8 cellular contexts compared by ENCODE assay signal in the genomic region with DNA sequence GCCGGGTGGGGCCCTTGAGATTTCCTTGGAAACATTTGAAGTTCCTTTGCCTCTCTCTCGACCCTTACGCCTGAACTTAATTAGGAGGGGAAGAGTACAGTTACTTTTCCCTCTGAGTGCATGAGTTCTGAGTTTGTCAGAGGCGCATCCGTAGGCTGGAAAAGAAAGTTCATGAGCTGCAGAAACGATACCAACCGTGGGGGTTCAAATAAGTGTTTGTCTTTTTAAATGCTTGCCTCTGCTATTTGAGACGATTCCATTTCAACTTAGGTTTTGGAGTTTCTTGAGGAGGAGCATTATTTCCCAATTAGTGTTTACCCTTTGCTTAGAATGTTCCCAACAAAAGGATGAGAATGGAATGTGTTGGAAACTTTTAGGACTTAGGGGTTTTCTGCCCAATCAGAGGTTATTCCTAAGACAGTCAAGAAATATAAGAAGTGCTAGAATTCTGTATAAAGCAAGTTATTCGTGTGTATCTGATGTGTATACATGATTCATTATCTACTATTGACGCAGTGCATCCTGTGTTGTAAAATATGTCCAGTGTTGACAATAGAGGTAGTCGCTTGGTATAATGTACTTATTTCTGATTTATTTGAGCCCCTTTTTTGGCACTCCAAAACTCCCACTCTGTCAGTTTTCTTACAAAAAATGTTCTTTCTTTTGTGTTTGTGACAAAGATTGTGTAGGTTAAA. TPM values are rescaled to one million over a fixed set of nuclear protein-coding genes. Genes with fewer than 3 reads are reported as not detected.
DNase-seq lines count a peak whose midpoint lies in the region; ATAC-seq, FAIRE-seq and TF ChIP-seq lines count a peak whose summit lies in the region.

No MANE protein-coding gene starts in this region.

- WGBS in H1 (ENCODE audit: extremely low coverage in 1 of 2, insufficient coverage in 1 of 2, insufficient read length in 1 of 2, insufficient replicate concordance in 2 of 2, low coverage in 1 of 2, low lambda C conversion rate in 2 of 2, missing lambda C conversion rate in 1 of 2), 2 experiments, result 9% methylated on average over 11 of the region's 11 CpGs; no CpG with 5 or more reads in 1 of the 2 experiments
- WGBS in neuronal stem cell (ENCODE audit: extremely low coverage in 2 of 2, insufficient read length in 2 of 2, insufficient replicate concordance in 1 of 2), 2 donors, result no CpG with 5 or more reads among the region's 11 CpGs

- peak overlapping the region; percentile 98 for H3K4me2 ChIP-seq in OCI-LY1 (ENCODE audit: low read length)
- peak overlapping the region; percentile 70 to 86 for H3K4me2 ChIP-seq in H1 (ENCODE audit: insufficient read depth in 1 of 2, low read depth in 2 of 2, low read length in 2 of 2)
- peak overlapping the region; percentile 55 for H3K4me2 ChIP-seq in neuronal stem cell (ENCODE audit: insufficient read depth, low read length, poor library complexity, severe bottlenecking)

- H3K9me2 ChIP-seq in OCI-LY1 (ENCODE audit: low read depth, low read length), result no peaks in the 10 kb centered on the region

- FAIRE-seq in H1 (lab: Jason Lieb, UNC), result no peak

- no peaks in the 10 kb centered on the region for H3K27me3 ChIP-seq in OCI-LY1 (ENCODE audit: insufficient read depth, low read length)
- no peaks in the 10 kb centered on the region for H3K27me3 ChIP-seq in H1 (replicated peaks in 1 of 4; ENCODE audit: control insufficient read depth in 3 of 4, extremely low read depth in 1 of 4, insufficient read depth in 3 of 4, low read length in 3 of 4)
- no peaks in the 10 kb centered on the region for H3K27me3 ChIP-seq in neuronal stem cell (ENCODE audit: control insufficient read depth in 3 of 3, insufficient read depth in 3 of 3, low read depth in 1 of 3, low read length in 3 of 3)

- POLR2A ChIA-PET in H1 (lab: Charles Lee; ENCODE audit: partially characterized antibody), result interaction anchor here (1.0 to 4.9 kb wide), 4 partner anchors 8 to 18 kb away, joined by 3 to 68 read pairs (median 6); partner anchors contain the start of gene IDH1

- no peak overlapping the region for H3K14ac ChIP-seq in H1 (ENCODE audit: insufficient read length)
- H3K14ac ChIP-seq in neuronal stem cell (ENCODE audit: low read length), result peak overlapping the region; percentile 47

- H3K79me2 ChIP-seq in OCI-LY1 (ENCODE audit: insufficient read depth, low read length), result peaks cover 37% of the 10 kb centered on the region
- H3K79me2 ChIP-seq in H1 (ENCODE audit: control insufficient read depth in 1 of 2, insufficient read depth in 2 of 2, low read length in 2 of 2), result peaks cover 7 to 45% of the 10 kb centered on the region in 2 experiments

- H4K5ac ChIP-seq in H1 (ENCODE audit: insufficient read length, low read depth, low read length), result peak overlapping the region; percentile 27

- 0 out of 2 replicates have a peak overlapping the region, but pooled peaks have one; percentile 18 for H2BK15ac ChIP-seq in H1 (ENCODE audit: low read length)
- H2BK15ac ChIP-seq in neuronal stem cell (ENCODE audit: low read length), result peak overlapping the region; percentile 27

- TF ChIP-seq CTCF in OCI-LY1 (IDR thresholded peaks at IDR 0.05; ENCODE audit: low read length), result no peak
- no peak for TF ChIP-seq CTCF in H1 (IDR thresholded peaks at IDR 0.05; ENCODE audit: control extremely low read depth in 1 of 3, insufficient read depth in 1 of 3, low read depth in 1 of 3, low read length in 3 of 3)

- DNase-seq in GM04503 (ENCODE audit: low read depth) (peak; percentile 12), H1 (ENCODE audit: low read depth in 1 of 2, low spot score in 2 of 2) (no peak), neuronal stem cell (ENCODE audit: low spot score) (no peak), head of caudate nucleus (no peak), NOMO-1 treated with dmso at 0.1 percent for 144 hours (lab: John Stamatoyannopoulos, UW; ENCODE audit: unreplicated experiment) (no peak)
- DNase-seq in stimulated activated CD4-positive, alpha-beta T cell treated with anti-CD3 and anti-CD28 coated beads, Interleukin-4, amount 100 ng/mL, for 4 hours, result no peak

- TF ChIP-seq RAD21 in H1 (IDR thresholded peaks at IDR 0.05 in 1 of 2, conservative IDR thresholded peaks at IDR 0.05 in 1 of 2; ENCODE audit: low read depth in 2 of 2, low read length in 2 of 2), result no peak

- no peak for TF ChIP-seq POLR2A in H1 (IDR thresholded peaks at IDR 0.05; ENCODE audit: control extremely low read depth in 1 of 2, low read depth in 2 of 2, low read length in 2 of 2)

- no peak overlapping the region for H3K56ac ChIP-seq in H1 (replicated peaks; ENCODE audit: insufficient read length, low read depth, low read length)

- peak; percentile 4 for ATAC-seq in GM21786 (IDR thresholded peaks at IDR 0.05; ENCODE audit: unreplicated experiment)

- H2BK5ac ChIP-seq in H1 (ENCODE audit: low read depth, low read length), result peak overlapping the region; percentile 45; the same call in 1 of the 2 replicates
- peak overlapping the region; percentile 95 for H2BK5ac ChIP-seq in neuronal stem cell (ENCODE audit: low read length)

- peak overlapping the region; percentile 93 for H3K4me3 ChIP-seq in OCI-LY1 (ENCODE audit: low read depth, low read length, poor library complexity, severe bottlenecking)
- H3K4me3 ChIP-seq in H1 (ENCODE audit: extremely low read depth in 1 of 4, insufficient read depth in 2 of 4, low read depth in 3 of 4, low read length in 4 of 4), result peak overlapping the region; percentile 85 to 87 (median 86)
- H3K4me3 ChIP-seq in neuronal stem cell (ENCODE audit: low read length in 2 of 2), result peak overlapping the region; percentile 67 to 92

- H3K23ac ChIP-seq in H1 (ENCODE audit: insufficient read length) (no peak overlapping the region), neuronal stem cell (ENCODE audit: low read depth, low read length, poor library complexity) (peak overlapping the region; percentile 52)

- H3K23me2 ChIP-seq in H1 (ENCODE audit: low read depth, low read length), result peaks cover 5% of the 10 kb centered on the region; the same call in 1 of the 2 replicates

- H2BK20ac ChIP-seq in H1 (ENCODE audit: low read length), result no peak overlapping the region

- H3K79me1 ChIP-seq in H1 (ENCODE audit: low read depth, low read length) (peaks cover 5% of the 10 kb centered on the region), neuronal stem cell (ENCODE audit: low read depth, low read length) (peaks cover 5% of the 10 kb centered on the region)

- H3K4me1 ChIP-seq in OCI-LY1 (ENCODE audit: insufficient read depth, low read length, severe bottlenecking), result peaks cover 35% of the 10 kb centered on the region
- H3K4me1 ChIP-seq in H1 (replicated peaks in 1 of 4; ENCODE audit: control insufficient read depth in 3 of 4, insufficient read depth in 4 of 4, low read length in 3 of 4), result peaks cover 0 to 8% (median 4%) of the 10 kb centered on the region in 4 experiments; a peak in 5 of 7 replicates
- peaks cover 4 to 6% of the 10 kb centered on the region in 2 donors for H3K4me1 ChIP-seq in neuronal stem cell (ENCODE audit: control insufficient read depth in 2 of 2, insufficient read depth in 1 of 2, low read depth in 1 of 2, low read length in 2 of 2)

- H3K18ac ChIP-seq in H1 (ENCODE audit: extremely low read depth, low read length) (peak overlapping the region; percentile 19; the same call in 1 of the 2 replicates), neuronal stem cell (ENCODE audit: low read length) (peak overlapping the region; percentile 94)

- H3K9me3 ChIP-seq in OCI-LY1 (ENCODE audit: low read length), result no peaks in the 10 kb centered on the region; the same call in 1 of the 2 replicates
- no peaks in the 10 kb centered on the region for H3K9me3 ChIP-seq in H1 (ENCODE audit: insufficient read depth in 2 of 2, low read depth in 1 of 2, low read length in 1 of 2)
- peaks cover 0 to 5% of the 10 kb centered on the region in 2 donors for H3K9me3 ChIP-seq in neuronal stem cell (replicated peaks in 1 of 2; ENCODE audit: control insufficient read depth in 2 of 2, insufficient read depth in 1 of 2, low read depth in 1 of 2, low read length in 2 of 2)

- H2AK5ac ChIP-seq in H1 (ENCODE audit: low read depth, low read length) (no peak overlapping the region), neuronal stem cell (ENCODE audit: low read depth, low read length) (no peak overlapping the region)

- CTCF ChIA-PET in H1 (lab: Charles Lee; ENCODE audit: partially characterized antibody), result interaction anchor here (0.6 to 5.3 kb wide), 8 partner anchors 10 to 195 kb away, joined by 3 to 32 read pairs (median 6); partner anchors contain the start of gene IDH1

- intact Hi-C loops in head of caudate nucleus (cut with DNase I), result loop anchor here (1.0 to 5.0 kb wide), 2 partner anchors 11 to 639 kb away; partner anchors contain the start of genes IDH1 and METTL21A

- no peaks in the 10 kb centered on the region for H4K20me1 ChIP-seq in OCI-LY1 (ENCODE audit: insufficient read depth, low read length)
- peaks cover 0 to 5% of the 10 kb centered on the region in 2 experiments for H4K20me1 ChIP-seq in H1 (replicated peaks in 1 of 2; ENCODE audit: control insufficient read depth in 1 of 2, insufficient read depth in 2 of 2, low read length in 2 of 2)

- H3K4ac ChIP-seq in H1 (replicated peaks; ENCODE audit: insufficient read length, low read depth, low read length) (no peak overlapping the region), neuronal stem cell (ENCODE audit: low read length) (no peak overlapping the region)

- no peaks in the 10 kb centered on the region for H3F3A ChIP-seq in OCI-LY1 (ENCODE audit: insufficient read depth, low read length)

- H2BK120ac ChIP-seq in H1 (replicated peaks; ENCODE audit: low read depth, low read length) (no peak overlapping the region), neuronal stem cell (ENCODE audit: low read depth, low read length) (no peak overlapping the region)

- H3K27ac ChIP-seq in OCI-LY1 (ENCODE audit: low read depth, low read length, poor library complexity, severe bottlenecking) (peak overlapping the region; percentile 94), H1 (ENCODE audit: low read depth, low read length) (peak overlapping the region; percentile 50), neuronal stem cell (replicated peaks; ENCODE audit: low read length) (peak overlapping the region; percentile 96)

- H4K8ac ChIP-seq in H1 (ENCODE audit: extremely low read depth, insufficient read depth, low read length) (no peak overlapping the region), neuronal stem cell (ENCODE audit: low read depth, low read length) (no peak overlapping the region)

- H3K9ac ChIP-seq in OCI-LY1 (ENCODE audit: low read length) (peak overlapping the region; percentile 94), H1 (replicated peaks in 1 of 4; ENCODE audit: extremely low read depth in 1 of 4, low read depth in 3 of 4, low read length in 3 of 4) (peak overlapping the region; percentile 49 to 69 (median 66); a peak in 6 of 7 replicates), neuronal stem cell (ENCODE audit: low read depth, low read length, poor library complexity) (no peak overlapping the region)

- peaks cover 6% of the 10 kb centered on the region for H3K36me3 ChIP-seq in OCI-LY1 (ENCODE audit: insufficient read depth, low read length)
- peaks cover 0 to 6% (median 3%) of the 10 kb centered on the region in 4 experiments; a peak in 3 of 8 replicates for H3K36me3 ChIP-seq in H1 (ENCODE audit: control insufficient read depth in 2 of 4, insufficient read depth in 4 of 4, low read length in 3 of 4)
- H3K36me3 ChIP-seq in neuronal stem cell (replicated peaks in 1 of 2; ENCODE audit: control insufficient read depth in 2 of 2, insufficient read depth in 2 of 2, low read length in 2 of 2), result peaks cover 2 to 19% of the 10 kb centered on the region in 2 donors

- H2BK12ac ChIP-seq in H1 (ENCODE audit: low read depth, low read length), result no peak overlapping the region
- no peak overlapping the region for H2BK12ac ChIP-seq in neuronal stem cell (ENCODE audit: low read length)

- H4K91ac ChIP-seq in H1 (replicated peaks; ENCODE audit: insufficient read length, low read length) (peak overlapping the region; percentile 19), neuronal stem cell (ENCODE audit: low read depth, low read length, poor library complexity) (no peak overlapping the region)

- no peak overlapping the region for H2AFZ ChIP-seq in OCI-LY1 (ENCODE audit: low read length)
- H2AFZ ChIP-seq in H1 (ENCODE audit: low read length), result no peak overlapping the region
- peak overlapping the region; percentile 78 for H2AFZ ChIP-seq in neuronal stem cell (ENCODE audit: low read length)

- TF ChIP-seq EP300 in H1 (IDR thresholded peaks at IDR 0.05; ENCODE audit: borderline replicate concordance in 1 of 2, low read depth in 2 of 2, low read length in 2 of 2), result no peak

RNA-seq across cellular contexts. Expression of gene PIKFYVE, which starts 0.7 kb away (rescaled TPM):
- total RNA-seq in H1 (2021; fragmentation: NEBNext Ultra II Directional; extraction: Animal tissue kit (Norgen Biotek cat#: 25700)), result 33.5 and 35.8 TPM in 2 replicates
- 7.4 and 8.8 TPM in 2 replicates for polyA plus RNA-seq in H1 (2011; rRNA removed)
- polyA plus RNA-seq in H1 (2011; cell fraction: cytosol; rRNA removed), result 12.5 TPM
- polyA plus RNA-seq in H1 (2011; cell fraction: nucleus; rRNA removed), result 19.3 TPM
- 7.7 to 15.2 TPM (median 10.9 TPM) in 4 replicates for polyA plus RNA-seq in H1 (2012, experiment 1 of 2)
- polyA plus RNA-seq in H1 (2012, experiment 2 of 2), result 0.55 TPM
- polyA plus RNA-seq in H1 (2013, experiment 1 of 2), result 15.0 TPM
- polyA plus RNA-seq in H1 (2013, experiment 2 of 2), result 14.8 TPM
- polyA minus RNA-seq in H1 (2011; rRNA and poly(A)+ RNA removed), result 54.9 and 78.0 TPM in 2 replicates
- polyA minus RNA-seq in H1 (2011; cell fraction: cytosol; rRNA and poly(A)+ RNA removed), result 27.2 TPM
- 81.6 TPM for polyA minus RNA-seq in H1 (2011; cell fraction: nucleus; rRNA and poly(A)+ RNA removed)
- polyA plus RNA-seq in neuronal stem cell (2013, experiment 1 of 2), result 14.6 TPM
- 15.1 TPM for polyA plus RNA-seq in neuronal stem cell (2013, experiment 2 of 2)

RNA-seq across cellular contexts. Expression of gene IDH1, which starts 11.9 kb away (rescaled TPM):
- total RNA-seq in H1 (2021; fragmentation: NEBNext Ultra II Directional; extraction: Animal tissue kit (Norgen Biotek cat#: 25700)), result 379 and 398 TPM in 2 replicates
- 115 and 174 TPM in 2 replicates for polyA plus RNA-seq in H1 (2011; rRNA removed)
- polyA plus RNA-seq in H1 (2011; cell fraction: cytosol; rRNA removed), result 268 TPM
- polyA plus RNA-seq in H1 (2011; cell fraction: nucleus; rRNA removed), result 93.8 TPM
- 219 to 322 TPM (median 251 TPM) in 4 replicates for polyA plus RNA-seq in H1 (2012, experiment 1 of 2)
- 47.0 TPM for polyA plus RNA-seq in H1 (2012, experiment 2 of 2)
- 281 TPM for polyA plus RNA-seq in H1 (2013, experiment 1 of 2)
- 281 TPM for polyA plus RNA-seq in H1 (2013, experiment 2 of 2)
- 238 and 293 TPM in 2 replicates for polyA minus RNA-seq in H1 (2011; rRNA and poly(A)+ RNA removed)
- 164 TPM for polyA minus RNA-seq in H1 (2011; cell fraction: cytosol; rRNA and poly(A)+ RNA removed)
- polyA minus RNA-seq in H1 (2011; cell fraction: nucleus; rRNA and poly(A)+ RNA removed), result 137 TPM
- polyA plus RNA-seq in neuronal stem cell (2013, experiment 1 of 2), result 148 TPM
- polyA plus RNA-seq in neuronal stem cell (2013, experiment 2 of 2), result 156 TPM
